ENCODE assay signal across 8 cellular contexts in genomic region chr19:41859618-41860418, GRCh38. TPM values are rescaled to one million over a fixed set of nuclear protein-coding genes. Genes with fewer than 3 reads are reported as not detected.
DNase-seq lines count a peak whose midpoint lies in the region; ATAC-seq, FAIRE-seq and TF ChIP-seq lines count a peak whose summit lies in the region.

Gene RPS19, plus strand, starts transcription at chr19:41860255. Its CDS starts 520 bp downstream, at chr19:41860775.

- H2AFZ ChIP-seq in astrocyte (ENCODE audit: low read depth, low read length), result peak within 1 kb of the TSS; percentile 78

- H3K36me3 ChIP-seq in astrocyte (ENCODE audit: insufficient read depth, low read length) (peaks cover 37% of the 10 kb centered on the region), vagina (peaks cover 0 to 28% of the 10 kb centered on the region in 2 donors)

- H3K27me3 Mint-ChIP-seq in astrocyte (ENCODE audit: low read depth, unreplicated experiment), result peaks cover 3% of the 10 kb centered on the region

- H4K20me1 ChIP-seq in astrocyte (ENCODE audit: insufficient read depth, low read length), result peaks cover 44% of the 10 kb centered on the region

- peak within 1 kb of the TSS; percentile 97 for H3K4me2 ChIP-seq in astrocyte (ENCODE audit: low read length)

- peak within 1 kb of the TSS; percentile 100 for H3K9ac ChIP-seq in astrocyte (ENCODE audit: low read length)

- peak within 1 kb of the TSS; percentile 99 for H3K4me3 Mint-ChIP-seq in astrocyte (ENCODE audit: unreplicated experiment)

- ATAC-seq in HG02981 (IDR thresholded peaks at IDR 0.05; ENCODE audit: unreplicated experiment), result peak; percentile 76
- ATAC-seq in right cardiac atrium, result peak; percentile 96

- H3K4me3 ChIP-seq in astrocyte (ENCODE audit: insufficient read depth, low read depth, low read length) (peak within 1 kb of the TSS; percentile 96), right cardiac atrium (ENCODE audit: low read length) (peak within 1 kb of the TSS; percentile 77), vagina (peak within 1 kb of the TSS; percentile 94 to 95)

- H3K27ac ChIP-seq in astrocyte (ENCODE audit: low read depth, low read length) (peak within 1 kb of the TSS; percentile 94), right cardiac atrium (ENCODE audit: low read length) (peak within 1 kb of the TSS; percentile 87), vagina (peak within 1 kb of the TSS; percentile 92)

- H3K27ac Mint-ChIP-seq in astrocyte (ENCODE audit: unreplicated experiment), result peak within 1 kb of the TSS; percentile 99

- H3K4me1 ChIP-seq in astrocyte (ENCODE audit: insufficient read depth, low read length), result peaks cover 32% of the 10 kb centered on the region
- H3K4me1 ChIP-seq in right cardiac atrium (ENCODE audit: control insufficient read depth, insufficient read depth, low read length), result peaks cover 10% of the 10 kb centered on the region
- H3K4me1 ChIP-seq in vagina, result peaks cover 41% of the 10 kb centered on the region

- H3K27me3 ChIP-seq in astrocyte (ENCODE audit: insufficient read depth, low read length) (peaks cover 5% of the 10 kb centered on the region), right cardiac atrium (ENCODE audit: control insufficient read depth, insufficient read depth) (no peaks in the 10 kb centered on the region), vagina (no peaks in the 10 kb centered on the region)

- H3K9me3 ChIP-seq in astrocyte (ENCODE audit: insufficient read depth, low read depth, low read length), result no peaks in the 10 kb centered on the region
- H3K9me3 ChIP-seq in right cardiac atrium (ENCODE audit: control insufficient read depth, low read length), result no peaks in the 10 kb centered on the region
- H3K9me3 ChIP-seq in vagina, result no peaks in the 10 kb centered on the region

- FAIRE-seq in GM18507 (lab: Jason Lieb, UNC) (peak; percentile 98), astrocyte (lab: Jason Lieb, UNC) (peak; percentile 90)

- peaks cover 35% of the 10 kb centered on the region for H3K36me3 Mint-ChIP-seq in astrocyte (ENCODE audit: low read depth, unreplicated experiment)

- DNase-seq in GM18507 (ENCODE audit: extremely low spot score, insufficient read length, low read depth), result peak; percentile 87
- DNase-seq in NCI-H2029 (lab: John Stamatoyannopoulos, UW), result peak; percentile 98
- DNase-seq in T-helper 22 cell (ENCODE audit: low read depth), result peak; percentile 94
- peak; percentile 95 for DNase-seq in astrocyte (ENCODE audit: low read depth)
- peak; percentile 98 to 99 (median 99) for DNase-seq in right cardiac atrium
- peak; percentile 100 for DNase-seq in putamen (ENCODE audit: low spot score)
- peak; percentile 98 to 99 for DNase-seq in vagina (ENCODE audit: extremely low spot score in 2 of 2)

- H3K4me1 Mint-ChIP-seq in astrocyte (ENCODE audit: low read depth, unreplicated experiment), result peaks cover 25% of the 10 kb centered on the region

- under 1% methylated on average over 76 of the region's 76 CpGs for WGBS in right cardiac atrium

- intact Hi-C loops in right cardiac atrium (cut with DNase I), result no loop called here
- intact Hi-C loops in vagina (cut with DNase I), result no loop called here

- TF ChIP-seq CTCF in astrocyte (IDR thresholded peaks at IDR 0.05; ENCODE audit: insufficient read depth, low read depth, low read length) (peak; percentile 35), vagina (IDR thresholded peaks at IDR 0.05) (peak; percentile 6 to 77 (median 33))

- peaks cover 50% of the 10 kb centered on the region for H3K79me2 ChIP-seq in astrocyte (ENCODE audit: insufficient read depth, low read length)

- no peak for TF ChIP-seq POLR2A in vagina (IDR thresholded peaks at IDR 0.05)

- H3K9me3 Mint-ChIP-seq in astrocyte (ENCODE audit: unreplicated experiment), result no peaks in the 10 kb centered on the region

RNA-seq across cellular contexts. Expression of gene RPS19, which starts in this region (rescaled TPM):
- 2,868 and 3,078 TPM in 2 replicates for total RNA-seq in astrocyte
- 100 to 1,000 TPM; 625 to 784 (median 741) TPM for total RNA-seq in right cardiac atrium
- 863 TPM for polyA plus RNA-seq in right cardiac atrium
- total RNA-seq in vagina, result 1,554 TPM

Comparison
In these comparisons a context has a peak if more than half of its experiments do, and no peak if none do; other contexts are left out.
1. Peak in every context shown above with its lines: DNase-seq, ATAC-seq, H3K4me3 ChIP-seq and H3K27ac ChIP-seq.